ENCODE assay signal across 8 cellular contexts in the genomic region with DNA sequence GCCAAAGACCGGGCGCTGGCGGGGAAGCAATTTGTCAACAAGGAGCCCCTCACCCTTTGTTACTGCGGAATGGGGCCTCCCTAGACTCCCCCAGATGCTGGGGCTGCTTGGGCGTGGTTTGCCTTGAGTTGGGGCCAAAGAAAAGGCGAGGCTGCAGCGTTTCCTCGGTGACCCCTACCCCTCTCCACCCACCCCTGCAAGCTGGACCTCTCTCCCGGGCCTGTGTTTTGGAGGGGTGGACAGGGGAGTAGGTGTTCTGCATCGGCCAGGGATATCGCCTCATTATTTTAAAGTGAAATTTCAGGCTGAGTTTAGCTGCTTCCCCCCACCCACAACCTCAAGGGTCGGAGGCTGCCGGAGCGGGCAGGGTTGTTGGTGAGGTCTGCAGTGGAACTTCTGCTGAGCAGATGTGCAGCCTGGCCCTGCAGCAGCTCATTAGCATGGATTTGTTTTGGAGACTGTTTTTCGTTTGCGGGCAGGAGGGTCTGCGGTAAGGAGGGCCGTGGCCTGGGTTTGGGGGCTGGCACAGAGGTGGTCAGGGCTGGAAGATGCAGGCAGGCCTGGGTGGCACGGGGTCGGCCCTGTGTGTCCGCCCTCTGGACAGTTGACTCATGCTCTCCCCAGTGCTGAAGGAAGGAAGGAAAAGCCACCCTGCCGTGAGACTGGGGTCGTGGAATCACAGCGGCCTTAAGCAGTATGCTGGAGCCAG. TPM values are rescaled to one million over a fixed set of nuclear protein-coding genes. Genes with fewer than 3 reads are reported as not detected.
DNase-seq lines count a peak whose midpoint lies in the region; ATAC-seq and TF ChIP-seq lines count a peak whose summit lies in the region.

No MANE protein-coding gene starts in this region.

- H2AFZ ChIP-seq in trophoblast cell (ENCODE audit: insufficient read depth, low read length, poor library complexity), result no peak overlapping the region

- DNase-seq in EH (ENCODE audit: low read depth), result peak; percentile 56
- no peak for DNase-seq in fibroblast of villous mesenchyme (ENCODE audit: low read depth)
- no peak for DNase-seq in trophoblast cell
- no peak for DNase-seq in NCI-H446 treated with DMSO at 0.1 percent for 48 hours (lab: John Stamatoyannopoulos, UW)

- H2BK5ac ChIP-seq in trophoblast cell (ENCODE audit: low read depth, low read length, poor library complexity), result no peak overlapping the region

- peak overlapping the region; percentile 14 for H3K14ac ChIP-seq in trophoblast cell (ENCODE audit: low read length)

- H4K8ac ChIP-seq in trophoblast cell (ENCODE audit: low read depth, low read length), result no peak overlapping the region

- H2BK120ac ChIP-seq in trophoblast cell (ENCODE audit: insufficient read depth, low read length, poor library complexity), result no peak overlapping the region

- no peak overlapping the region for H3K23ac ChIP-seq in trophoblast cell (ENCODE audit: low read length)

- H3K4me2 ChIP-seq in trophoblast cell (ENCODE audit: low read length), result peak overlapping the region; percentile 74

- H3K27ac ChIP-seq in trophoblast cell (ENCODE audit: low read depth, low read length), result no peak overlapping the region

- H2AK5ac ChIP-seq in trophoblast cell (ENCODE audit: low read length), result no peak overlapping the region

- ATAC-seq in HG03378 (IDR thresholded peaks at IDR 0.05; ENCODE audit: unreplicated experiment) (no peak), HG03571 (IDR thresholded peaks at IDR 0.05; ENCODE audit: unreplicated experiment) (no peak), GM18520 (IDR thresholded peaks at IDR 0.05; ENCODE audit: unreplicated experiment) (no peak)

- no peak overlapping the region for H3K18ac ChIP-seq in trophoblast cell (ENCODE audit: low read length)

- peaks cover 5% of the 10 kb centered on the region for H3K79me1 ChIP-seq in trophoblast cell (ENCODE audit: low read length)

- WGBS in trophoblast cell (ENCODE audit: extremely low coverage, insufficient coverage, insufficient read length), result no CpG with 5 or more reads among the region's 24 CpGs

- TF ChIP-seq CTCF in WI38 (IDR thresholded peaks at IDR 0.05; ENCODE audit: low read depth, low read length) (no peak), fibroblast of villous mesenchyme (IDR thresholded peaks at IDR 0.05; ENCODE audit: insufficient read depth, low read depth, low read length) (no peak)

- no peak overlapping the region for H4K91ac ChIP-seq in trophoblast cell (ENCODE audit: low read depth, low read length)

- peaks cover 2% of the 10 kb centered on the region for H3K9me3 ChIP-seq in trophoblast cell (ENCODE audit: insufficient read depth, low read depth, low read length)

- peaks cover 21% of the 10 kb centered on the region for H3K27me3 ChIP-seq in trophoblast cell (ENCODE audit: insufficient read depth, low read length)

- H3K4me1 ChIP-seq in trophoblast cell (ENCODE audit: control insufficient read depth in 1 of 2, insufficient read depth in 2 of 2, low read length in 2 of 2), result peaks cover 0 to 16% of the 10 kb centered on the region in 2 experiments

- H3K36me3 ChIP-seq in trophoblast cell (ENCODE audit: control insufficient read depth in 1 of 2, insufficient read depth in 2 of 2, low read length in 2 of 2), result no peaks in the 10 kb centered on the region

- H3K4me3 ChIP-seq in WI38 (ENCODE audit: low read depth, low read length) (peak overlapping the region; percentile 73), fibroblast of villous mesenchyme (ENCODE audit: low read depth, low read length) (peak overlapping the region; percentile 86), trophoblast cell (ENCODE audit: low read depth, low read length) (no peak overlapping the region)

- no peak overlapping the region for H3K9ac ChIP-seq in trophoblast cell (ENCODE audit: low read length)

- H3K79me2 ChIP-seq in trophoblast cell (ENCODE audit: control insufficient read depth, insufficient read depth, low read length, poor library complexity), result peaks cover 3% of the 10 kb centered on the region

- no peak overlapping the region for H4K12ac ChIP-seq in trophoblast cell (ENCODE audit: low read depth, low read length)

- no peak overlapping the region for H3K4ac ChIP-seq in trophoblast cell (ENCODE audit: low read depth, low read length)

- H2BK12ac ChIP-seq in trophoblast cell (ENCODE audit: low read length), result no peak overlapping the region

RNA-seq across cellular contexts. Expression of gene NBL1, which starts 1.6 kb away (rescaled TPM):
- 61.3 and 90.5 TPM in 2 replicates for total RNA-seq in fibroblast of villous mesenchyme
- 12.5 and 12.6 TPM in 2 replicates for polyA plus RNA-seq in trophoblast cell (2013)

RNA-seq across cellular contexts. Expression of gene HTR6, which starts 19.0 kb away (rescaled TPM):
- not detected in 2 replicates for total RNA-seq in fibroblast of villous mesenchyme
- polyA plus RNA-seq in trophoblast cell (2013), result not detected in 2 replicates
